ENCODE assay signal across 31 cellular contexts in genomic region chr5:154503698-154504039, GRCh38. TPM values are rescaled to one million over a fixed set of nuclear protein-coding genes. Genes with fewer than 3 reads are reported as not detected.
"Had no signal": no experiment of that assay in that cellular context is flagged by ENCODE, and none has a peak within 500 bp of the region (broad histone marks: within the 10 kb centered on the region; RNA-seq: fewer than 3 reads in every experiment).

No MANE protein-coding gene starts in this region.

- H3K9ac ChIP-seq: parathyroid adenoma had no signal

- H3K9me3 ChIP-seq: adrenal gland, ascending aorta, thyroid gland had no signal

- DNase-seq: activated CD4-positive, alpha-beta T cell treated with anti-CD3 and anti-CD28 coated beads, Interleukin-2, amount 10 ng/mL, durations not matched to agents 24 days and 14 days; activated CD8-positive, alpha-beta memory T cell treated with anti-CD3 and anti-CD28 coated beads, Interleukin-2, amount 10 ng/mL, durations not matched to agents 7 days and 5 days; activated CD8-positive, alpha-beta T cell treated with anti-CD3 and anti-CD28 coated beads for 36 hours; activated gamma-delta T cell treated with Interleukin-2 at 50 U/mL for 16 hours; activated T-cell treated with anti-CD3 and anti-CD28 coated beads for 4 hours; adrenal gland; brain microvascular endothelial cell; effector memory CD4-positive, alpha-beta T cell; glutamatergic neuron; hippocampal formation; mesenchymal stem cell; nucleus accumbens; right cardiac atrium; substantia nigra; thyroid gland had no signal

- H3K27ac ChIP-seq: adrenal gland, ascending aorta, brain microvascular endothelial cell, parathyroid adenoma, skin epidermis, thyroid gland had no signal

- H3K36me3 ChIP-seq: adrenal gland, ascending aorta, brain microvascular endothelial cell, thyroid gland had no signal

- H2AFZ ChIP-seq: parathyroid adenoma had no signal

- H3K4me3 ChIP-seq: adrenal gland, ascending aorta, skin epidermis, thyroid gland had no signal

- H3K27ac Mint-ChIP-seq: activated CD4-positive, alpha-beta T cell treated with anti-CD3 and anti-CD28 coated beads, Interleukin-2, amount 10 ng/mL, durations not matched to agents 24 days and 14 days; activated CD8-positive, alpha-beta memory T cell treated with anti-CD3 and anti-CD28 coated beads, Interleukin-2, amount 10 ng/mL, durations not matched to agents 7 days and 5 days; activated CD8-positive, alpha-beta T cell treated with anti-CD3 and anti-CD28 coated beads for 36 hours; stimulated activated naive B cell treated with anti-CD40 and anti-IgM and Interleukin-4, amounts not matched to agents 10 μg/mL and 1 μg/mL and 100 μg/mL, for 72 hours had no signal

- H3K4me1 Mint-ChIP-seq: activated CD4-positive, alpha-beta T cell treated with anti-CD3 and anti-CD28 coated beads, Interleukin-2, amount 10 ng/mL, durations not matched to agents 24 days and 14 days; activated naive CD4-positive, alpha-beta T cell treated with anti-CD3 and anti-CD28 coated beads, Interleukin-2, amount 50 U/mL, for 24 hours had no signal

- H3K27me3 ChIP-seq: ascending aorta, thyroid gland had no signal

- H3K36me3 Mint-ChIP-seq: activated CD8-positive, alpha-beta memory T cell treated with anti-CD3 and anti-CD28 coated beads, Interleukin-2, amount 10 ng/mL, durations not matched to agents 7 days and 5 days; activated naive CD4-positive, alpha-beta T cell treated with anti-CD3 and anti-CD28 coated beads, Interleukin-2, amount 50 U/mL, for 24 hours; stimulated activated naive B cell treated with anti-CD40 and anti-IgM and Interleukin-4, amounts not matched to agents 10 μg/mL and 1 μg/mL and 100 μg/mL, for 72 hours had no signal

- H3K4me3 Mint-ChIP-seq: activated CD4-positive, alpha-beta T cell treated with anti-CD3 and anti-CD28 coated beads, Interleukin-2, amount 10 ng/mL, durations not matched to agents 24 days and 14 days; activated CD8-positive, alpha-beta memory T cell treated with anti-CD3 and anti-CD28 coated beads, Interleukin-2, amount 10 ng/mL, durations not matched to agents 7 days and 5 days; activated CD8-positive, alpha-beta T cell treated with anti-CD3 and anti-CD28 coated beads for 36 hours; activated naive CD4-positive, alpha-beta T cell treated with anti-CD3 and anti-CD28 coated beads, Interleukin-2, amount 50 U/mL, for 24 hours had no signal

- H3K79me2 ChIP-seq: parathyroid adenoma had no signal

- H3K9me3 Mint-ChIP-seq: activated CD4-positive, alpha-beta T cell treated with anti-CD3 and anti-CD28 coated beads, Interleukin-2, amount 10 ng/mL, durations not matched to agents 24 days and 14 days; activated CD8-positive, alpha-beta T cell treated with anti-CD3 and anti-CD28 coated beads for 36 hours; activated naive CD4-positive, alpha-beta T cell treated with anti-CD3 and anti-CD28 coated beads, Interleukin-2, amount 50 U/mL, for 24 hours; central memory CD8-positive, alpha-beta T cell had no signal

- H3K4me1 ChIP-seq: adrenal gland, ascending aorta, parathyroid adenoma, thyroid gland had no signal

- FAIRE-seq: colon, frontal cortex had no signal

RNA-seq across cellular contexts. Expression of gene HAND1, which starts 25.6 kb away (rescaled TPM):
- total RNA-seq: activated CD4-positive, alpha-beta T cell treated with anti-CD3 and anti-CD28 coated beads, Interleukin-2, amount 10 ng/mL, durations not matched to agents 24 days and 14 days; activated CD8-positive, alpha-beta memory T cell treated with anti-CD3 and anti-CD28 coated beads, Interleukin-2, amount 10 ng/mL, durations not matched to agents 7 days and 5 days; activated CD8-positive, alpha-beta T cell treated with anti-CD3 and anti-CD28 coated beads for 36 hours; ascending aorta; dermis microvascular lymphatic vessel endothelial cell; frontal cortex; liver; mononuclear cell; myocyte; pulmonary artery endothelial cell; T-helper 2 cell treated with Interferon-gamma antibody and Interleukin-4, amounts not matched to agents 100 ng/mL and 5 ng/mL, for 36 hours; thyroid gland had no signal
- polyA plus RNA-seq: esophagus, liver, neural cell had no signal
